ENCODE assay signal across 8 cellular contexts in genomic region chr6:38871745-38872568, GRCh38.
DNase-seq lines count a peak whose midpoint lies in the region; ATAC-seq and TF ChIP-seq lines count a peak whose summit lies in the region.

No MANE protein-coding gene starts in this region.

- DNase-seq in GM06990 (ENCODE audit: extremely low read depth, insufficient read length) (no peak), NB4 (ENCODE audit: low read depth) (peak; percentile 63), T-helper 17 cell (peak; percentile 14 to 58 (median 23)), astrocyte of the spinal cord (ENCODE audit: low read depth, low spot score) (peak; percentile 46), iPS-NIHi11 (ENCODE audit: low spot score) (peak; percentile 70)
- DNase-seq in stimulated activated CD4-positive, alpha-beta T cell treated with anti-CD3 and anti-CD28 coated beads, Interleukin-15, amount 100 ng/mL, for 1 hour (ENCODE audit: low read depth in 1 of 2, low spot score in 1 of 2): peak; percentile 10 to 31

- H3K27ac Mint-ChIP-seq in T-helper 17 cell: no peak overlapping the region

- H3K4me3 ChIP-seq in GM06990 (replicated peaks; ENCODE audit: low read depth, low read length) (no peak overlapping the region), NB4 (ENCODE audit: low read depth, low read length) (no peak overlapping the region), astrocyte of the spinal cord (ENCODE audit: low read depth, low read length) (no peak overlapping the region)

- H3K4me3 Mint-ChIP-seq in T-helper 17 cell: no peak overlapping the region

- H3K36me3 Mint-ChIP-seq in T-helper 17 cell (ENCODE audit: low read depth): no peaks in the 10 kb centered on the region

- H3K36me3 ChIP-seq in GM06990 (ENCODE audit: control insufficient read depth, insufficient read depth, low read length): no peaks in the 10 kb centered on the region

- no peak for TF ChIP-seq POLR2A in NB4 (IDR thresholded peaks at IDR 0.05; ENCODE audit: extremely low read depth, insufficient read length)

- peak; percentile 43 for ATAC-seq in T-helper 17 cell
- ATAC-seq in HG02884 (IDR thresholded peaks at IDR 0.05; ENCODE audit: unreplicated experiment): no peak
- ATAC-seq in HG03039 (IDR thresholded peaks at IDR 0.05; ENCODE audit: unreplicated experiment): no peak

- H3K27me3 Mint-ChIP-seq in T-helper 17 cell: peaks cover 20% of the 10 kb centered on the region

- in situ Hi-C loops in astrocyte of the spinal cord (cut with HindIII; ENCODE audit: low sequenced_read_pairs): no loop called here

- no peaks in the 10 kb centered on the region for H3K27me3 ChIP-seq in GM06990 (replicated peaks; ENCODE audit: control insufficient read depth, insufficient read depth, low read length)

- peaks cover 22% of the 10 kb centered on the region for H3K4me1 Mint-ChIP-seq in T-helper 17 cell

- no peaks in the 10 kb centered on the region for H3K9me3 ChIP-seq in T-helper 17 cell (ENCODE audit: control insufficient read depth, low read length, poor library complexity, severe bottlenecking)

- TF ChIP-seq CTCF in GM06990 (IDR thresholded peaks at IDR 0.05; ENCODE audit: insufficient read depth, low read length, poor library complexity, severe bottlenecking): peak; percentile 92
- peak; percentile 99 for TF ChIP-seq CTCF in NB4 (IDR thresholded peaks at IDR 0.05; ENCODE audit: low read depth, low read length)
- peak; percentile 97 for TF ChIP-seq CTCF in astrocyte of the spinal cord (IDR thresholded peaks at IDR 0.05; ENCODE audit: low read depth, low read length)
